Comparison of ENCODE assay signal across 9 cellular contexts in genomic region chr7:104024632-104025031, GRCh38. TPM values are rescaled to one million over a fixed set of nuclear protein-coding genes. Genes with fewer than 3 reads are reported as not detected.
"Had no signal": no experiment of that assay in that cellular context is flagged by ENCODE, and none has a peak within 500 bp of the region (broad histone marks: within the 10 kb centered on the region; RNA-seq: fewer than 3 reads in every experiment).

No MANE protein-coding gene starts in this region.

- DNase-seq: IMR-90, KBM-7, KG1 had no signal

- H3K4me2 ChIP-seq: KMS-11 had no signal

- H3K9ac ChIP-seq: KMS-11 had no signal

- ATAC-seq: K562 had no signal

- FAIRE-seq: HTR-8/SVneo, K562 had no signal

- H3K27ac ChIP-seq: HL-60, KMS-11 had no signal

- H3K4me3 ChIP-seq: K562 had no signal

RNA-seq across cellular contexts. Expression of gene RELN, which starts 35.2 kb away (rescaled TPM):
- total RNA-seq: HT-29 had no signal
- polyA plus RNA-seq: IgD-negative memory B cell had no signal
